ENCODE assay signal across 27 cellular contexts in the genomic region with DNA sequence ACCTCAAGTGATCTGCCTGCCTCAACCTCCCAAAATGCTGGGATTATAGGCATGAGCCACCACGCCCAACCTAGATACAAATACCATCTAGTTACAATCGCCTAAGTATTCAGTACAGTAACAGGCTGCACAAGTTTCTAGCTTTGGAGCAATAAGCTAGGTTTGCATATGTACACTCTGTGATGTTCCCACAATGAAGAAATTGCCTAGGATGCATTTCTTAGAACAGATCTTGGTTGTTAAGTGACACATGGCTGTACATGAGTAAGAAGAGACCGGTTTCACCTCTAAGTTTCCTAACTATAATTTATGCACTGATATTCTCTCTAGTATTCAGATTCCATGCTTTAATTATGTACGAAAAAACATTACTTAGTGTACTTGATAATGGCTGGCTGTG. TPM values are rescaled to one million over a fixed set of nuclear protein-coding genes. Genes with fewer than 3 reads are reported as not detected.
DNase-seq lines count a peak whose midpoint lies in the region; TF ChIP-seq lines count a peak whose summit lies in the region.
"Had no signal": no experiment of that assay in that cellular context is flagged by ENCODE, and none has a peak within 500 bp of the region (broad histone marks: within the 10 kb centered on the region; RNA-seq: fewer than 3 reads in every experiment).

No MANE protein-coding gene starts in this region.

- H3K36me3 Mint-ChIP-seq in HFFc6 (ENCODE audit: low read depth), result no peaks in the 10 kb centered on the region; the same call in 1 of the 2 replicates
- H3K36me3 Mint-ChIP-seq: CD4-positive, alpha-beta memory T cell; IgD-negative memory B cell had no signal

- H3K27me3 Mint-ChIP-seq in HFFc6 (ENCODE audit: insufficient read depth), result no peaks in the 10 kb centered on the region
- H3K27me3 Mint-ChIP-seq: activated B cell treated with CpG ODN at 0.5 μM for 24 hours; activated CD4-positive, alpha-beta memory T cell treated with anti-CD3 and anti-CD28 coated beads, Interleukin-2, amount 10 ng/mL, durations not matched to agents 7 days and 5 days; CD4-positive, alpha-beta memory T cell; IgD-negative memory B cell had no signal

- no peak overlapping the region for H3K4me2 ChIP-seq in skeletal muscle satellite cell (ENCODE audit: low read length)

- H3K4me3 Mint-ChIP-seq in HFFc6, result peak overlapping the region; percentile 55
- H3K4me3 Mint-ChIP-seq: activated B cell treated with CpG ODN at 0.5 μM for 24 hours; activated CD4-positive, alpha-beta memory T cell treated with anti-CD3 and anti-CD28 coated beads, Interleukin-2, amount 10 ng/mL, durations not matched to agents 7 days and 5 days; CD4-positive, alpha-beta memory T cell had no signal

- H3K4me3 ChIP-seq in ascending aorta, result no peak overlapping the region
- no peak overlapping the region for H3K4me3 ChIP-seq in esophagus (ENCODE audit: low read depth in 1 of 2, low read length in 2 of 2)
- H3K4me3 ChIP-seq in skeletal muscle satellite cell (ENCODE audit: low read length), result no peak overlapping the region
- H3K4me3 ChIP-seq: cardiac muscle cell had no signal

- H3K9me3 ChIP-seq in ascending aorta (no peaks in the 10 kb centered on the region), esophagus (ENCODE audit: control insufficient read depth in 2 of 2, insufficient read depth in 1 of 2, low read depth in 1 of 2, low read length in 1 of 2) (no peaks in the 10 kb centered on the region), skeletal muscle satellite cell (replicated peaks; ENCODE audit: low read length) (no peaks in the 10 kb centered on the region)

- peaks cover 42% of the 10 kb centered on the region for H3K4me1 Mint-ChIP-seq in HFFc6 (ENCODE audit: low read depth)

- H3K36me3 ChIP-seq in ascending aorta, result no peaks in the 10 kb centered on the region
- no peaks in the 10 kb centered on the region for H3K36me3 ChIP-seq in esophagus (ENCODE audit: control insufficient read depth in 2 of 2, insufficient read depth in 2 of 2, low read length in 1 of 2)
- no peaks in the 10 kb centered on the region for H3K36me3 ChIP-seq in skeletal muscle satellite cell (ENCODE audit: insufficient read depth, low read length)
- H3K36me3 ChIP-seq: cardiac muscle cell had no signal

- H3K4me1 ChIP-seq in ascending aorta (peaks cover 5 to 11% of the 10 kb centered on the region in 2 donors), esophagus (ENCODE audit: control insufficient read depth in 2 of 2, insufficient read depth in 2 of 2, low read length in 1 of 2) (no peaks in the 10 kb centered on the region), skeletal muscle satellite cell (ENCODE audit: control insufficient read depth, insufficient read depth, low read length) (peaks cover 41% of the 10 kb centered on the region)

- H3K9me3 Mint-ChIP-seq in HFFc6, result no peaks in the 10 kb centered on the region
- H3K9me3 Mint-ChIP-seq: activated B cell treated with CpG ODN at 0.5 μM for 24 hours; activated CD4-positive, alpha-beta memory T cell treated with anti-CD3 and anti-CD28 coated beads, Interleukin-2, amount 10 ng/mL, durations not matched to agents 7 days and 5 days; CD4-positive, alpha-beta memory T cell; IgD-negative memory B cell had no signal

- no peak for DNase-seq in HFFc6
- no peak for DNase-seq in ascending aorta (ENCODE audit: low spot score in 2 of 2)
- DNase-seq in pons (ENCODE audit: low spot score), result no peak
- no peak for DNase-seq in EL
- no peak for DNase-seq in COLO668 (lab: John Stamatoyannopoulos, UW; ENCODE audit: unreplicated experiment)
- DNase-seq: activated B cell treated with CpG ODN at 0.5 μM for 24 hours; activated CD4-positive, alpha-beta memory T cell treated with anti-CD3 and anti-CD28 coated beads, Interleukin-2, amount 10 ng/mL, durations not matched to agents 7 days and 5 days; activated gamma-delta T cell; CD4-positive, alpha-beta memory T cell; DMS153; GOT3; islet precursor cell; MM.1S; NCI-H146; NCI-H2171; NCI-H524 treated with DMSO at 0.1 percent for 48 hours; occipital lobe; right cardiac atrium; stimulated activated CD4-positive, alpha-beta T cell treated with anti-CD3 and anti-CD28 coated beads, Interleukin-15, amount 100 ng/mL, for 24 hours had no signal

- H3K27me3 ChIP-seq in ascending aorta (no peaks in the 10 kb centered on the region), esophagus (ENCODE audit: control insufficient read depth in 1 of 2, insufficient read depth in 2 of 2, low read length in 2 of 2) (no peaks in the 10 kb centered on the region), skeletal muscle satellite cell (ENCODE audit: control insufficient read depth, insufficient read depth, low read length) (no peaks in the 10 kb centered on the region)
- H3K27me3 ChIP-seq: cardiac muscle cell had no signal

- peak overlapping the region; percentile 10 for H3K9ac ChIP-seq in skeletal muscle satellite cell (ENCODE audit: low read depth, low read length)

- TF ChIP-seq CTCF in HFFc6 (IDR thresholded peaks at IDR 0.05) (no peak), ascending aorta (IDR thresholded peaks at IDR 0.05) (no peak)

- H3K27ac Mint-ChIP-seq in HFFc6, result peak overlapping the region; percentile 85
- H3K27ac Mint-ChIP-seq: activated B cell treated with CpG ODN at 0.5 μM for 24 hours; activated CD4-positive, alpha-beta memory T cell treated with anti-CD3 and anti-CD28 coated beads, Interleukin-2, amount 10 ng/mL, durations not matched to agents 7 days and 5 days; CD4-positive, alpha-beta memory T cell had no signal

- H3K27ac ChIP-seq in ascending aorta (peak overlapping the region; percentile 70 to 72), esophagus (ENCODE audit: low read depth in 2 of 2, low read length in 1 of 2) (peak overlapping the region; percentile 56 to 71)
- H3K27ac ChIP-seq: cardiac muscle cell had no signal

- intact Hi-C loops in ascending aorta (cut with DNase I), result no loop called here

- 79 to 81% methylated on average over 4 of the region's 4 CpGs for WGBS in esophagus, 2 donors

RNA-seq across cellular contexts. Expression of a gene that starts 5.4 kb away (rescaled TPM):
- total RNA-seq in HFFc6 (2021; fragmentation: NEBNext Ultra II Directional; extraction: Animal tissue kit (Norgen Biotek cat#: 25700)), result 1,000 to 10,000 TPM in 3 of 6 experiments, 100 to 1,000 TPM in 3; 571 to 1,139 (median 936) TPM
- 370 TPM for total RNA-seq in ascending aorta
- polyA plus RNA-seq in esophagus, result 1,000 to 10,000 TPM in 1 of 2 donors, 100 to 1,000 TPM in 1; 299 to 1,124 TPM
- total RNA-seq in skeletal muscle satellite cell (2012; rRNA removed), result 891 and 1,798 TPM in 2 replicates

RNA-seq across cellular contexts. Expression of a gene that starts 35.5 kb away (rescaled TPM):
- not detected for total RNA-seq in HFFc6 (2021; fragmentation: NEBNext Ultra II Directional; extraction: Animal tissue kit (Norgen Biotek cat#: 25700))
- not detected for total RNA-seq in ascending aorta
- polyA plus RNA-seq in esophagus, result under 1 TPM; 0.28 to 0.45 TPM
- under 0.01 and 0.22 TPM in 2 replicates for total RNA-seq in skeletal muscle satellite cell (2012; rRNA removed)
- total RNA-seq: activated B cell treated with CpG ODN at 0.5 μM for 24 hours, dermis blood vessel endothelial cell, epithelial cell of proximal tubule, lung microvascular endothelial cell, myocyte, occipital lobe had no signal
- polyA plus RNA-seq: IgD-negative memory B cell had no signal
